ENCODE assay signal across 8 cellular contexts in genomic region chr10:13613519-13613918, GRCh38. TPM values are rescaled to one million over a fixed set of nuclear protein-coding genes. Genes with fewer than 3 reads are reported as not detected.
A peak's percentile ranks its signal among the peaks of the same experiment; 100 is the strongest.
DNase-seq lines count a peak whose midpoint lies in the region; ATAC-seq and TF ChIP-seq lines count a peak whose summit lies in the region.

No MANE protein-coding gene starts in this region.

- no peak overlapping the region for H3K4me3 ChIP-seq in cardiac fibroblast (replicated peaks in 1 of 2; ENCODE audit: low read depth in 2 of 2, low read length in 2 of 2)

- no peak overlapping the region for H3K27ac ChIP-seq in C4-2B

- ATAC-seq in GM19397 (IDR thresholded peaks at IDR 0.05; ENCODE audit: unreplicated experiment) = no peak
- ATAC-seq in stimulated activated naive CD8-positive, alpha-beta T cell treated with anti-CD3 and anti-CD28 coated beads, Interleukin-15, Interleukin-2, amounts not matched to agents 100 U/mL and 50 U/mL, for 24 hours = no peak
- ATAC-seq in HG03095 (IDR thresholded peaks at IDR 0.05; ENCODE audit: unreplicated experiment) = no peak

- TF ChIP-seq CTCF in C4-2B (conservative IDR thresholded peaks at IDR 0.05) (peak; percentile 37), LNCAP (IDR thresholded peaks at IDR 0.05) (peak; percentile 47), cardiac fibroblast (IDR thresholded peaks at IDR 0.05; ENCODE audit: low read depth, low read length) (peak; percentile 47)

- DNase-seq in cardiac fibroblast (ENCODE audit: low read depth in 2 of 2) = peak; percentile 68 to 74
- DNase-seq in lung microvascular endothelial cell (ENCODE audit: low read depth in 2 of 2) = peak; percentile 68 to 71
- DNase-seq in NCI-H774 (lab: John Stamatoyannopoulos, UW) = no peak
- no peak for DNase-seq in stimulated activated naive CD8-positive, alpha-beta T cell treated with anti-CD3 and anti-CD28 coated beads, Interleukin-15, Interleukin-2, amounts not matched to agents 100 U/mL and 50 U/mL, for 24 hours

RNA-seq across cellular contexts. Expression of gene PRPF18, which starts 26.8 kb away (rescaled TPM):
- 16.1 and 25.4 TPM in 2 replicates for total RNA-seq in lung microvascular endothelial cell

Comparison
In these comparisons a context has a peak if more than half of its experiments do, and no peak if none do; other contexts are left out.
1. DNase-seq: peak in cardiac fibroblast (2 of 2) and lung microvascular endothelial cell (2 of 2); none in NCI-H774 (single experiment) and stimulated activated naive CD8-positive, alpha-beta T cell treated with anti-CD3 and anti-CD28 coated beads, Interleukin-15, Interleukin-2, amounts not matched to agents 100 U/mL and 50 U/mL, for 24 hours (single experiment).
2. Peak in every context shown above with its lines, with median percentiles within 50 percentile points of each other: CTCF ChIP-seq.